In genomic region chr6:43807228-43808061, GRCh38 we compare ENCODE assay signal across 10 cellular contexts. TPM values are rescaled to one million over a fixed set of nuclear protein-coding genes. Genes with fewer than 3 reads are reported as not detected.
DNase-seq lines count a peak whose midpoint lies in the region; ATAC-seq and TF ChIP-seq lines count a peak whose summit lies in the region.
"Had no signal": no experiment of that assay in that cellular context is flagged by ENCODE, and none has a peak within 500 bp of the region (broad histone marks: within the 10 kb centered on the region; RNA-seq: fewer than 3 reads in every experiment).

No MANE protein-coding gene starts in this region.

- H3K27me3 Mint-ChIP-seq in Calu3 (ENCODE audit: unreplicated experiment) (no peaks in the 10 kb centered on the region), brain (no peaks in the 10 kb centered on the region), HFFc6 (ENCODE audit: insufficient read depth) (peaks cover 6% of the 10 kb centered on the region)
- peaks cover 4% of the 10 kb centered on the region for H3K27me3 Mint-ChIP-seq in activated T-cell treated with anti-CD3 and anti-CD28 coated beads, Interleukin-2, amount 50 U/mL, for 24 hours

- H3K9me3 ChIP-seq in mucosa of stomach (ENCODE audit: control insufficient read depth, low read length) = no peaks in the 10 kb centered on the region

- H3K9me3 Mint-ChIP-seq in Calu3 (ENCODE audit: low read depth, unreplicated experiment) = no peaks in the 10 kb centered on the region
- H3K9me3 Mint-ChIP-seq in brain = peaks cover 0 to 11% (median 0%) of the 10 kb centered on the region in 5 experiments
- H3K9me3 Mint-ChIP-seq in activated T-cell treated with anti-CD3 and anti-CD28 coated beads, Interleukin-2, amount 50 U/mL, for 24 hours = no peaks in the 10 kb centered on the region
- no peaks in the 10 kb centered on the region for H3K9me3 Mint-ChIP-seq in HFFc6
- H3K9me3 Mint-ChIP-seq: natural killer cell had no signal

- H3K4me3 ChIP-seq in mucosa of stomach (ENCODE audit: low read length) = no peak overlapping the region

- TF ChIP-seq CTCF in Calu3 (IDR thresholded peaks at IDR 0.05; ENCODE audit: unreplicated experiment) = no peak
- TF ChIP-seq CTCF in brain (conservative IDR thresholded peaks at IDR 0.05) = no peak
- no peak for TF ChIP-seq CTCF in HFFc6 (IDR thresholded peaks at IDR 0.05)

- H3K36me3 ChIP-seq in mucosa of stomach (ENCODE audit: control insufficient read depth, insufficient read depth, low read length) = no peaks in the 10 kb centered on the region

- intact Hi-C loops in Calu3 (cut with micrococcal nuclease; ENCODE audit: unreplicated experiment) = loop anchor here (5.0 kb wide), 1 partner anchor 35 kb away; the partner anchor contains the start of gene VEGFA

- H3K36me3 Mint-ChIP-seq in Calu3 (ENCODE audit: insufficient read depth, unreplicated experiment) (peaks cover 11% of the 10 kb centered on the region), brain (no peaks in the 10 kb centered on the region), HFFc6 (ENCODE audit: low read depth) (no peaks in the 10 kb centered on the region)
- no peaks in the 10 kb centered on the region for H3K36me3 Mint-ChIP-seq in activated T-cell treated with anti-CD3 and anti-CD28 coated beads, Interleukin-2, amount 50 U/mL, for 24 hours (ENCODE audit: low read depth)
- H3K36me3 Mint-ChIP-seq: natural killer cell had no signal

- peaks cover 91% of the 10 kb centered on the region for H3K4me1 ChIP-seq in mucosa of stomach (ENCODE audit: control insufficient read depth, insufficient read depth, low read length)

- H3K4me1 Mint-ChIP-seq in Calu3 (ENCODE audit: low read depth, unreplicated experiment) = peaks cover 93% of the 10 kb centered on the region
- peaks cover 51% of the 10 kb centered on the region for H3K4me1 Mint-ChIP-seq in brain
- no peaks in the 10 kb centered on the region for H3K4me1 Mint-ChIP-seq in activated T-cell treated with anti-CD3 and anti-CD28 coated beads, Interleukin-2, amount 50 U/mL, for 24 hours (ENCODE audit: low read depth)
- peaks cover 20% of the 10 kb centered on the region for H3K4me1 Mint-ChIP-seq in HFFc6 (ENCODE audit: low read depth)

- DNase-seq in Calu3 = no peak
- DNase-seq in MV-4-11 (lab: John Stamatoyannopoulos, UW) = peak; percentile 65
- DNase-seq in activated T-cell treated with anti-CD3 and anti-CD28 coated beads, Interleukin-2, amount 50 U/mL, for 24 hours = no peak
- DNase-seq in NCI-H1048 (lab: John Stamatoyannopoulos, UW) = no peak
- DNase-seq in HFFc6 = no peak
- DNase-seq: natural killer cell, NCI-H1105 had no signal

- H3K27ac Mint-ChIP-seq in Calu3 (ENCODE audit: unreplicated experiment) (peak overlapping the region; percentile 27), brain (peak overlapping the region in 3 of 5 experiments; percentile 48 to 80 (median 60)), HFFc6 (no peak overlapping the region)
- H3K27ac Mint-ChIP-seq in activated T-cell treated with anti-CD3 and anti-CD28 coated beads, Interleukin-2, amount 50 U/mL, for 24 hours = no peak overlapping the region
- H3K27ac Mint-ChIP-seq: natural killer cell had no signal

- ATAC-seq in HG03095 (IDR thresholded peaks at IDR 0.05; ENCODE audit: unreplicated experiment) = no peak

- BruUV-seq in Calu3 (replicated peaks; lab: Mats Ljungman, UMichigan) = no TSS peak

- H3K4me3 Mint-ChIP-seq in Calu3 (ENCODE audit: low read depth, unreplicated experiment) (no peak overlapping the region), brain (no peak overlapping the region), HFFc6 (no peak overlapping the region)
- no peak overlapping the region for H3K4me3 Mint-ChIP-seq in activated T-cell treated with anti-CD3 and anti-CD28 coated beads, Interleukin-2, amount 50 U/mL, for 24 hours
- H3K4me3 Mint-ChIP-seq: natural killer cell had no signal

- H3K27me3 ChIP-seq in mucosa of stomach (ENCODE audit: control insufficient read depth, insufficient read depth, low read length) = no peaks in the 10 kb centered on the region

- peak overlapping the region; percentile 5 for H3K9ac ChIP-seq in mucosa of stomach (ENCODE audit: low read length)

- CTCF ChIA-PET in Calu3 (lab: Charles Lee) = interaction anchor here (1.0 to 1.8 kb wide), 9 partner anchors 8 to 122 kb away, joined by 3 to 9 read pairs (median 3); partner anchors contain the start of gene VEGFA

RNA-seq across cellular contexts. Expression of gene VEGFA, which starts 37.4 kb away (rescaled TPM):
- 345 and 407 TPM in 2 replicates for total RNA-seq in Calu3 (2022)
- polyA plus RNA-seq in brain (ENCODE audit: insufficient read depth, low read depth, low replicate concordance) = 99.2 TPM
- total RNA-seq in HFFc6 (2021; fragmentation: NEBNext Ultra II Directional; extraction: Animal tissue kit (Norgen Biotek cat#: 25700)) = 10 to 100 TPM; 26.0 to 37.4 (median 28.3) TPM

Comparison
In these comparisons a context has a peak if more than half of its experiments do, and no peak if none do; other contexts are left out.
1. H3K27ac Mint-ChIP-seq: peak in Calu3 (single experiment) and brain (3 of 5); none in activated T-cell treated with anti-CD3 and anti-CD28 coated beads, Interleukin-2, amount 50 U/mL, for 24 hours (single experiment) and HFFc6 (single experiment).